In genomic region chr14:60233251-60233650, GRCh38 we compare ENCODE assay signal across 2 cellular contexts.
TF ChIP-seq lines count a peak whose summit lies in the region.

No MANE protein-coding gene starts in this region.

TF ChIP-seq in HCT116, 20 proteins besides CTCF, POLR2A, EP300 and RAD21:
- TF ChIP-seq SIN3A (IDR thresholded peaks at IDR 0.05; ENCODE audit: low read depth) = no peak
- TF ChIP-seq, protein P1, sequence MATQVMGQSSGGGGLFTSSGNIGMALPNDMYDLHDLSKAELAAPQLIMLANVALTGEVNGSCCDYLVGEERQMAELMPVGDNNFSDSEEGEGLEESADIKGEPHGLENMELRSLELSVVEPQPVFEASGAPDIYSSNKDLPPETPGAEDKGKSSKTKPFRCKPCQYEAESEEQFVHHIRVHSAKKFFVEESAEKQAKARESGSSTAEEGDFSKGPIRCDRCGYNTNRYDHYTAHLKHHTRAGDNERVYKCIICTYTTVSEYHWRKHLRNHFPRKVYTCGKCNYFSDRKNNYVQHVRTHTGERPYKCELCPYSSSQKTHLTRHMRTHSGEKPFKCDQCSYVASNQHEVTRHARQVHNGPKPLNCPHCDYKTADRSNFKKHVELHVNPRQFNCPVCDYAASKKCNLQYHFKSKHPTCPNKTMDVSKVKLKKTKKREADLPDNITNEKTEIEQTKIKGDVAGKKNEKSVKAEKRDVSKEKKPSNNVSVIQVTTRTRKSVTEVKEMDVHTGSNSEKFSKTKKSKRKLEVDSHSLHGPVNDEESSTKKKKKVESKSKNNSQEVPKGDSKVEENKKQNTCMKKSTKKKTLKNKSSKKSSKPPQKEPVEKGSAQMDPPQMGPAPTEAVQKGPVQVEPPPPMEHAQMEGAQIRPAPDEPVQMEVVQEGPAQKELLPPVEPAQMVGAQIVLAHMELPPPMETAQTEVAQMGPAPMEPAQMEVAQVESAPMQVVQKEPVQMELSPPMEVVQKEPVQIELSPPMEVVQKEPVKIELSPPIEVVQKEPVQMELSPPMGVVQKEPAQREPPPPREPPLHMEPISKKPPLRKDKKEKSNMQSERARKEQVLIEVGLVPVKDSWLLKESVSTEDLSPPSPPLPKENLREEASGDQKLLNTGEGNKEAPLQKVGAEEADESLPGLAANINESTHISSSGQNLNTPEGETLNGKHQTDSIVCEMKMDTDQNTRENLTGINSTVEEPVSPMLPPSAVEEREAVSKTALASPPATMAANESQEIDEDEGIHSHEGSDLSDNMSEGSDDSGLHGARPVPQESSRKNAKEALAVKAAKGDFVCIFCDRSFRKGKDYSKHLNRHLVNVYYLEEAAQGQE (IDR thresholded peaks at IDR 0.05; ENCODE audit: low read depth) = no peak
- TF ChIP-seq JUND (IDR thresholded peaks at IDR 0.05) = no peak
- TF ChIP-seq EZH2 (IDR thresholded peaks at IDR 0.05) = no peak
- no peak for TF ChIP-seq EGR1 (IDR thresholded peaks at IDR 0.05; ENCODE audit: low read depth)
- TF ChIP-seq ZBTB33 (IDR thresholded peaks at IDR 0.05; ENCODE audit: extremely low read depth, insufficient replicate concordance, low read length) = no peak
- no peak for TF ChIP-seq SP1 (IDR thresholded peaks at IDR 0.05; ENCODE audit: low read depth)
- TF ChIP-seq SRF (IDR thresholded peaks at IDR 0.05; ENCODE audit: low read depth) = no peak
- no peak for TF ChIP-seq POLR2AphosphoS5 (IDR thresholded peaks at IDR 0.05; ENCODE audit: low read depth, low read length)
- no peak for TF ChIP-seq ATF3 (IDR thresholded peaks at IDR 0.05)
- TF ChIP-seq FOSL1 (IDR thresholded peaks at IDR 0.05; ENCODE audit: low read depth) = no peak
- TF ChIP-seq TCF7L2 (IDR thresholded peaks at IDR 0.05; ENCODE audit: borderline replicate concordance, extremely low read depth, insufficient read depth, insufficient read length) = no peak
- no peak for TF ChIP-seq YY1 (IDR thresholded peaks at IDR 0.05; ENCODE audit: extremely low read depth, insufficient replicate concordance, low read depth, low read length)

TF ChIP-seq in H1, 55 proteins besides CTCF, POLR2A, EP300 and RAD21:
- no peak for TF ChIP-seq BACH1 (IDR thresholded peaks at IDR 0.05; ENCODE audit: low read length)
- no peak for TF ChIP-seq HDAC6 (IDR thresholded peaks at IDR 0.05; ENCODE audit: low read depth, low read length)
- TF ChIP-seq JUN (IDR thresholded peaks at IDR 0.05; ENCODE audit: low read depth, low read length) = no peak
- TF ChIP-seq NANOG (IDR thresholded peaks at IDR 0.05; ENCODE audit: insufficient read depth, low read depth, low read length, poor library complexity, severe bottlenecking) = no peak
- TF ChIP-seq SAP30 (IDR thresholded peaks at IDR 0.05; ENCODE audit: insufficient read depth, insufficient replicate concordance, low read length) = no peak
- TF ChIP-seq KDM4A (IDR thresholded peaks at IDR 0.05; ENCODE audit: low read depth, low read length, severe bottlenecking) = no peak
- no peak for TF ChIP-seq RBBP5 (IDR thresholded peaks at IDR 0.05; ENCODE audit: borderline replicate concordance, low read depth, low read length)
- TF ChIP-seq RFX5 (IDR thresholded peaks at IDR 0.05; ENCODE audit: borderline replicate concordance, low read depth, low read length) = no peak
- TF ChIP-seq CTBP2 (IDR thresholded peaks at IDR 0.05; ENCODE audit: borderline replicate concordance, insufficient read depth, insufficient read length, low read length) = no peak
- no peak for TF ChIP-seq MAFK (IDR thresholded peaks at IDR 0.05; ENCODE audit: low read depth, low read length)
- no peak for TF ChIP-seq POLR2AphosphoS5 (IDR thresholded peaks at IDR 0.05; ENCODE audit: low read depth, low read length)
- no peak for TF ChIP-seq TEAD4 (IDR thresholded peaks at IDR 0.05; ENCODE audit: low read depth, low read length)
- TF ChIP-seq, protein P2, sequence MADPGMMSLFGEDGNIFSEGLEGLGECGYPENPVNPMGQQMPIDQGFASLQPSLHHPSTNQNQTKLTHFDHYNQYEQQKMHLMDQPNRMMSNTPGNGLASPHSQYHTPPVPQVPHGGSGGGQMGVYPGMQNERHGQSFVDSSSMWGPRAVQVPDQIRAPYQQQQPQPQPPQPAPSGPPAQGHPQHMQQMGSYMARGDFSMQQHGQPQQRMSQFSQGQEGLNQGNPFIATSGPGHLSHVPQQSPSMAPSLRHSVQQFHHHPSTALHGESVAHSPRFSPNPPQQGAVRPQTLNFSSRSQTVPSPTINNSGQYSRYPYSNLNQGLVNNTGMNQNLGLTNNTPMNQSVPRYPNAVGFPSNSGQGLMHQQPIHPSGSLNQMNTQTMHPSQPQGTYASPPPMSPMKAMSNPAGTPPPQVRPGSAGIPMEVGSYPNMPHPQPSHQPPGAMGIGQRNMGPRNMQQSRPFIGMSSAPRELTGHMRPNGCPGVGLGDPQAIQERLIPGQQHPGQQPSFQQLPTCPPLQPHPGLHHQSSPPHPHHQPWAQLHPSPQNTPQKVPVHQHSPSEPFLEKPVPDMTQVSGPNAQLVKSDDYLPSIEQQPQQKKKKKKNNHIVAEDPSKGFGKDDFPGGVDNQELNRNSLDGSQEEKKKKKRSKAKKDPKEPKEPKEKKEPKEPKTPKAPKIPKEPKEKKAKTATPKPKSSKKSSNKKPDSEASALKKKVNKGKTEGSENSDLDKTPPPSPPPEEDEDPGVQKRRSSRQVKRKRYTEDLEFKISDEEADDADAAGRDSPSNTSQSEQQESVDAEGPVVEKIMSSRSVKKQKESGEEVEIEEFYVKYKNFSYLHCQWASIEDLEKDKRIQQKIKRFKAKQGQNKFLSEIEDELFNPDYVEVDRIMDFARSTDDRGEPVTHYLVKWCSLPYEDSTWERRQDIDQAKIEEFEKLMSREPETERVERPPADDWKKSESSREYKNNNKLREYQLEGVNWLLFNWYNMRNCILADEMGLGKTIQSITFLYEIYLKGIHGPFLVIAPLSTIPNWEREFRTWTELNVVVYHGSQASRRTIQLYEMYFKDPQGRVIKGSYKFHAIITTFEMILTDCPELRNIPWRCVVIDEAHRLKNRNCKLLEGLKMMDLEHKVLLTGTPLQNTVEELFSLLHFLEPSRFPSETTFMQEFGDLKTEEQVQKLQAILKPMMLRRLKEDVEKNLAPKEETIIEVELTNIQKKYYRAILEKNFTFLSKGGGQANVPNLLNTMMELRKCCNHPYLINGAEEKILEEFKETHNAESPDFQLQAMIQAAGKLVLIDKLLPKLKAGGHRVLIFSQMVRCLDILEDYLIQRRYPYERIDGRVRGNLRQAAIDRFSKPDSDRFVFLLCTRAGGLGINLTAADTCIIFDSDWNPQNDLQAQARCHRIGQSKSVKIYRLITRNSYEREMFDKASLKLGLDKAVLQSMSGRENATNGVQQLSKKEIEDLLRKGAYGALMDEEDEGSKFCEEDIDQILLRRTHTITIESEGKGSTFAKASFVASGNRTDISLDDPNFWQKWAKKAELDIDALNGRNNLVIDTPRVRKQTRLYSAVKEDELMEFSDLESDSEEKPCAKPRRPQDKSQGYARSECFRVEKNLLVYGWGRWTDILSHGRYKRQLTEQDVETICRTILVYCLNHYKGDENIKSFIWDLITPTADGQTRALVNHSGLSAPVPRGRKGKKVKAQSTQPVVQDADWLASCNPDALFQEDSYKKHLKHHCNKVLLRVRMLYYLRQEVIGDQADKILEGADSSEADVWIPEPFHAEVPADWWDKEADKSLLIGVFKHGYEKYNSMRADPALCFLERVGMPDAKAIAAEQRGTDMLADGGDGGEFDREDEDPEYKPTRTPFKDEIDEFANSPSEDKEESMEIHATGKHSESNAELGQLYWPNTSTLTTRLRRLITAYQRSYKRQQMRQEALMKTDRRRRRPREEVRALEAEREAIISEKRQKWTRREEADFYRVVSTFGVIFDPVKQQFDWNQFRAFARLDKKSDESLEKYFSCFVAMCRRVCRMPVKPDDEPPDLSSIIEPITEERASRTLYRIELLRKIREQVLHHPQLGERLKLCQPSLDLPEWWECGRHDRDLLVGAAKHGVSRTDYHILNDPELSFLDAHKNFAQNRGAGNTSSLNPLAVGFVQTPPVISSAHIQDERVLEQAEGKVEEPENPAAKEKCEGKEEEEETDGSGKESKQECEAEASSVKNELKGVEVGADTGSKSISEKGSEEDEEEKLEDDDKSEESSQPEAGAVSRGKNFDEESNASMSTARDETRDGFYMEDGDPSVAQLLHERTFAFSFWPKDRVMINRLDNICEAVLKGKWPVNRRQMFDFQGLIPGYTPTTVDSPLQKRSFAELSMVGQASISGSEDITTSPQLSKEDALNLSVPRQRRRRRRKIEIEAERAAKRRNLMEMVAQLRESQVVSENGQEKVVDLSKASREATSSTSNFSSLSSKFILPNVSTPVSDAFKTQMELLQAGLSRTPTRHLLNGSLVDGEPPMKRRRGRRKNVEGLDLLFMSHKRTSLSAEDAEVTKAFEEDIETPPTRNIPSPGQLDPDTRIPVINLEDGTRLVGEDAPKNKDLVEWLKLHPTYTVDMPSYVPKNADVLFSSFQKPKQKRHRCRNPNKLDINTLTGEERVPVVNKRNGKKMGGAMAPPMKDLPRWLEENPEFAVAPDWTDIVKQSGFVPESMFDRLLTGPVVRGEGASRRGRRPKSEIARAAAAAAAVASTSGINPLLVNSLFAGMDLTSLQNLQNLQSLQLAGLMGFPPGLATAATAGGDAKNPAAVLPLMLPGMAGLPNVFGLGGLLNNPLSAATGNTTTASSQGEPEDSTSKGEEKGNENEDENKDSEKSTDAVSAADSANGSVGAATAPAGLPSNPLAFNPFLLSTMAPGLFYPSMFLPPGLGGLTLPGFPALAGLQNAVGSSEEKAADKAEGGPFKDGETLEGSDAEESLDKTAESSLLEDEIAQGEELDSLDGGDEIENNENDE (IDR thresholded peaks at IDR 0.05; ENCODE audit: insufficient replicate concordance, low read length) = no peak
- no peak for TF ChIP-seq CEBPB (IDR thresholded peaks at IDR 0.05; ENCODE audit: low read depth, low read length)
- TF ChIP-seq EZH2 (IDR thresholded peaks at IDR 0.05; ENCODE audit: low read depth, low read length, severe bottlenecking) = no peak
- no peak for TF ChIP-seq RXRA (IDR thresholded peaks at IDR 0.05; ENCODE audit: insufficient read depth, low read depth, low read length)
- TF ChIP-seq CREB1 (IDR thresholded peaks at IDR 0.05) = no peak
- TF ChIP-seq EGR1 (IDR thresholded peaks at IDR 0.05; ENCODE audit: borderline replicate concordance, low read depth, low read length) = no peak
